ENCODE assay signal across 8 cellular contexts in the genomic region with DNA sequence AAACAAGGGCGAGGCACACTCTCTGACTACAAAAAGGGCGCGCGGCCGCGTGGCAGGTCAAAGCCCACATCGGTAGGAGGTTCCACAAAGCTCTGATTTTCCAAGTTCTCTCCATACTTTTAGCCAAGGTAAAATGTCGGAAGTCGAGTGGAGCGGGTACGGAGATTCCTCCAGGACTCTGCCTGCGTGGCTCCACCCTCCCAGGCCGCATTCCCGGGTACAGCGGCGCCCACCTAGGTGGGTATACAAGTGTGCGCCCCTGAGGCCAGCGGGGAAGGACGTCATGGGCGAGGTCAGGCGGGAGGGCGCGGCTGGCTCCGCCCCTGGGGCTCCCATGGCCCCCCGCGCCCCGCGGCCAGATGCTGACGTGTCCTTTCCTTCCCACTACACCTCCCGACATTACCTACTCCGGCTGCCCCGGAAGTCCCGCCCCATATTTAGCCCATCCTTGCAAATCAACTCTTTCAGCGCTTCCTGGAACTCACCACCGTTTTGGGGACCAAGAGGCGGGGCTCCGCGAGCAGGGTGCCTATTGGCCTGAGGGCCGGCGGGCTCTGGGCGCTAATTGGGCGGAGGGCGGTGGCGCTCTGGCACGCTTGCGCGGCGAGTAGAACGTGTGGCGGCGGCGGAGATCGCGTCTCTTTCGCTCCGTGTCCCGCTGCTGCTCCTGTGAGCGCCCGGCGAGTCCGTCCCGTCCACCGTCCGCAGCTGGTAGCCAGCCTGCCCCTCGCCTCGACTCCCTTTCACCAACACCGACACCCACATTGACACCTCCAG. TPM values are rescaled to one million over a fixed set of nuclear protein-coding genes. Genes with fewer than 3 reads are reported as not detected.
DNase-seq lines count a peak whose midpoint lies in the region; ATAC-seq and TF ChIP-seq lines count a peak whose summit lies in the region.

TSS of gene SND1 (plus strand) at position 639 of the 777 bp plus-strand sequence. CDS start 180 bp downstream, outside the sequence.

- intact Hi-C loops in breast epithelium (cut with DNase I; ENCODE audit: low total_unique reads) = no loop called here

- no peaks in the 10 kb centered on the region for H3K27me3 ChIP-seq in ACC112 (ENCODE audit: insufficient read depth, low read length)
- H3K27me3 ChIP-seq in breast epithelium = no peaks in the 10 kb centered on the region
- H3K27me3 ChIP-seq in iPS-18a (ENCODE audit: control insufficient read depth, insufficient read depth, low read length) = no peaks in the 10 kb centered on the region
- no peaks in the 10 kb centered on the region for H3K27me3 ChIP-seq in skeletal muscle tissue (ENCODE audit: control insufficient read depth in 3 of 3, insufficient read depth in 3 of 3, low read length in 3 of 3)

- H3K79me2 ChIP-seq in ACC112 (ENCODE audit: control insufficient read depth, insufficient read depth, low read length, unreplicated experiment) = peaks cover 47% of the 10 kb centered on the region

- H3K4me1 ChIP-seq in ACC112 (ENCODE audit: control insufficient read depth, insufficient read depth, low read length, unreplicated experiment) = peaks cover 29% of the 10 kb centered on the region
- H3K4me1 ChIP-seq in breast epithelium = no peaks in the 10 kb centered on the region
- H3K4me1 ChIP-seq in iPS-18a (ENCODE audit: control insufficient read depth, low read depth, low read length) = peaks cover 17% of the 10 kb centered on the region
- H3K4me1 ChIP-seq in skeletal muscle tissue (ENCODE audit: control insufficient read depth in 3 of 3, insufficient read depth in 3 of 3, low read length in 3 of 3) = peaks cover 14 to 42% (median 22%) of the 10 kb centered on the region in 3 donors

- H3K36me3 ChIP-seq in ACC112 (ENCODE audit: insufficient read depth, low read length) (peaks cover 6% of the 10 kb centered on the region; the same call in 1 of the 2 replicates), breast epithelium (no peaks in the 10 kb centered on the region), iPS-18a (ENCODE audit: control insufficient read depth, low read depth, low read length) (peaks cover 3% of the 10 kb centered on the region), skeletal muscle tissue (ENCODE audit: control insufficient read depth in 3 of 3, insufficient read depth in 3 of 3, low read length in 3 of 3) (no peaks in the 10 kb centered on the region)

- H3K27ac ChIP-seq in ACC112 (ENCODE audit: low read depth, low read length) (peak within 1 kb of the TSS; percentile 75), VCaP (peak within 1 kb of the TSS; percentile 91), breast epithelium (peak within 1 kb of the TSS; percentile 99), iPS-18a (ENCODE audit: low read length) (peak within 1 kb of the TSS; percentile 86), skeletal muscle tissue (ENCODE audit: low read depth, low read length) (peak within 1 kb of the TSS; percentile 97)

- TF ChIP-seq POLR2A in breast epithelium (IDR thresholded peaks at IDR 0.05) = peak; percentile 54

- ATAC-seq in GM18870 (IDR thresholded peaks at IDR 0.05; ENCODE audit: unreplicated experiment) (peak; percentile 99), HG03135 (IDR thresholded peaks at IDR 0.05; ENCODE audit: unreplicated experiment) (peak; percentile 96)

- H3K4me3 ChIP-seq in ACC112 (ENCODE audit: low read depth, low read length) = peak within 1 kb of the TSS; percentile 100
- H3K4me3 ChIP-seq in breast epithelium = peak within 1 kb of the TSS; percentile 78 to 95 (median 87)
- peak within 1 kb of the TSS; percentile 97 for H3K4me3 ChIP-seq in iPS-18a (ENCODE audit: low read length)
- peak within 1 kb of the TSS; percentile 93 to 98 (median 98) for H3K4me3 ChIP-seq in skeletal muscle tissue (ENCODE audit: low read length in 3 of 3)

- H2AFZ ChIP-seq in ACC112 (ENCODE audit: low read length, unreplicated experiment) = peak within 1 kb of the TSS; percentile 80

- TF ChIP-seq CTCF in VCaP (conservative IDR thresholded peaks at IDR 0.05) (no peak), breast epithelium (IDR thresholded peaks at IDR 0.05) (no peak)

- DNase-seq in NCI-H2196 treated with DMSO at 0.1 percent for 48 hours (lab: John Stamatoyannopoulos, UW; ENCODE audit: unreplicated experiment) (peak; percentile 98), breast epithelium (ENCODE audit: low spot score in 2 of 2) (peak; percentile 98 to 100)

- H3K9me3 ChIP-seq in breast epithelium = no peaks in the 10 kb centered on the region
- H3K9me3 ChIP-seq in iPS-18a (ENCODE audit: control insufficient read depth, low read depth, low read length) = no peaks in the 10 kb centered on the region
- H3K9me3 ChIP-seq in skeletal muscle tissue (ENCODE audit: control insufficient read depth in 3 of 3, low read length in 3 of 3) = no peaks in the 10 kb centered on the region

- peak within 1 kb of the TSS; percentile 86 for H3K9ac ChIP-seq in iPS-18a (ENCODE audit: low read length)
- H3K9ac ChIP-seq in skeletal muscle tissue (ENCODE audit: low read depth in 1 of 3, low read length in 3 of 3) = peak within 1 kb of the TSS; percentile 94 to 95 (median 95)

RNA-seq across cellular contexts. Expression of gene SND1, which starts in this region (rescaled TPM):
- total RNA-seq in breast epithelium (100 to 1,000 TPM in 2 of 3 donors, 10 to 100 TPM in 1; 83.5 to 131 (median 120) TPM), skeletal muscle tissue (104 TPM)

Comparison
In these comparisons a context has a peak if more than half of its experiments do, and no peak if none do; other contexts are left out.
1. Peak in every context shown above with its lines: DNase-seq, ATAC-seq, H3K4me3 ChIP-seq and H3K27ac ChIP-seq.